ENCODE assay signal across 23 cellular contexts in the genomic region with DNA sequence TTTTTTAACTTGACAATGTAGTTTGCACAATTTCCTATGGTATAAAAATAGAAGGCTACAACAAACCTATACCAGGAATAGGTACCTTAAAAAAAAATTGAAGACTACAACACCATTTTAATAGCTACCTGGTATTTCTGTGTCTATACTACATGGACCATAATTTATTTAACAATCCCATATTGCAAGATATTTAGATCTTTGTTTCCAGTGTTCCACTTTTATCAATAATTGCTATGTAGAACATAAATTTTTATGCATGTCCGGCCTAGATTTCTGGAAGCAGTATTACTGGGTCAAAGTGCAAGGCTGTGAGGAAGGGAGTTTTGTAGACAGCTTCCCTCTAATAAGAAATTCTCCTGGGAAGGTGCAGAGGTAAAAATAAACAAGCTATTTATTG. TPM values are rescaled to one million over a fixed set of nuclear protein-coding genes. Genes with fewer than 3 reads are reported as not detected.
"Had no signal": no experiment of that assay in that cellular context is flagged by ENCODE, and none has a peak within 500 bp of the region (broad histone marks: within the 10 kb centered on the region; RNA-seq: fewer than 3 reads in every experiment).

No MANE protein-coding gene starts in this region.

- H3K27ac ChIP-seq: brain microvascular endothelial cell, dorsolateral prefrontal cortex, esophagus muscularis mucosa, hepatocyte, vagina had no signal

- ATAC-seq: activated CD4-positive, alpha-beta T cell treated with anti-CD3 and anti-CD28 coated beads for 36 hours; effector memory CD8-positive, alpha-beta T cell; left lung; naive thymus-derived CD8-positive, alpha-beta T cell had no signal

- H2AFZ ChIP-seq: hepatocyte had no signal

- DNase-seq: activated B cell treated with CpG ODN at 0.5 μM for 24 hours; activated CD4-positive, alpha-beta T cell treated with anti-CD3 and anti-CD28 coated beads for 36 hours; activated CD4-positive, alpha-beta T cell treated with anti-CD3 and anti-CD28 coated beads, Interleukin-2, amount 50 U/mL, for 4 hours; activated gamma-delta T cell; activated naive CD4-positive, alpha-beta T cell treated with anti-CD3 and anti-CD28 coated beads, Interleukin-2, amount 50 U/mL, for 16 hours; activated T-cell treated with anti-CD3 and anti-CD28 coated beads for 4 hours; brain microvascular endothelial cell; central memory CD4-positive, alpha-beta T cell; dorsolateral prefrontal cortex; effector memory CD8-positive, alpha-beta T cell; glutamatergic neuron; kidney glomerular epithelial cell; naive thymus-derived CD8-positive, alpha-beta T cell; retina; stimulated activated CD4-positive, alpha-beta T cell treated with anti-CD3 and anti-CD28 coated beads, Interleukin-4, amount 100 ng/mL, for 24 hours; stimulated activated naive CD4-positive, alpha-beta T cell treated with Interleukin-2 at 50 U/mL for 16 hours; trophoblast cell had no signal

- H3K4me3 ChIP-seq: dorsolateral prefrontal cortex, esophagus muscularis mucosa, hepatocyte, left lung, lung, vagina had no signal

- H3K9me3 ChIP-seq: esophagus muscularis mucosa, left lung, vagina had no signal

- H3K4me2 ChIP-seq: hepatocyte had no signal

- H3K36me3 ChIP-seq: brain microvascular endothelial cell, esophagus muscularis mucosa, left lung, vagina had no signal

- H3K27me3 ChIP-seq: brain microvascular endothelial cell, dorsolateral prefrontal cortex, esophagus muscularis mucosa, hepatocyte, left lung, vagina had no signal

RNA-seq across cellular contexts. Expression of gene FITM1, which starts 20.0 kb away (rescaled TPM):
- total RNA-seq: endothelial cell of umbilical vein, vagina had no signal
